Comparison of ENCODE assay signal across 8 cellular contexts in the genomic region with DNA sequence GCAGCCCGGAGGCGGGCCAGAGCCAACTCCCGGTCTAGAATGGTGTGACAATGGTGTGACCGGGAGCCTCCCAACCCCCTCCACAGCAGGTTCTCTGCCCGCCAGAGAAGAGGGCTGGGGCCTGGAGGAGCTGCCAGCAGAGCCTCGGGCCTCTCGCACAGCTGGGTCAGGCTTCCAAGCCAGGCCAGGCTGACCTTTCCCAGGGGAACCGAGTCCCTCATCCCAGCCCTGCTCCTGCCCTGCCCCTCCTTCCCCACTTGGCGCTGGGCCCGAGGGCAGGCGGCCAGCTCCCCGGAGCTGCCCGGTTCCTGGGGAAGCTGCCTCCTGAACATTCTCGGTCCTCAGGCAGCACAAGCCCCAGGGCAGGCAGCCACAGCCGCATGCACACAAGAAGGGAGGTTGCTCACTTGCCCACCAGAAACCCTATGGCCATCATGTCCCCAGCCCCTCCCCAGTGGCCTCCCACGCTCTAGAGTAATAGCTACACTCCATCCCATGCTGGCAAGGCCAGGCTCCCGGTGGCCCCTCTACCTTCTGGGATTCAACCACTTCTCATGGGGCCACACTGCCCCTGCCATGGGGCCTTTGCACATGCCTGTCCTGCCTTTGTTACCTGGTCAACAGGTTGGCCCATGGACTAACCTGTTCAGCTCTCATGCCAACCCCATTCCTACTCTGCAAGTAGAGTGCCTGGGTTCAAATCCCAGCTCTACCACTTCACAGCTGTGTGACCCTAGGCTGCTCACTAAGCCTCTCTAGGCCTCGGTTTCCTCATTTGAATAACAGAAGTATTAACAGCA.
A peak's percentile ranks its signal among the peaks of the same experiment; 100 is the strongest.
DNase-seq lines count a peak whose midpoint lies in the region; ATAC-seq, FAIRE-seq and TF ChIP-seq lines count a peak whose summit lies in the region.

No MANE protein-coding gene starts in this region.

- FAIRE-seq in GM12891 (lab: Jason Lieb, UNC), result peak; percentile 9

- peak overlapping the region; percentile 57 to 99 (median 94) for H3K27ac ChIP-seq in heart left ventricle

- H3K9me3 ChIP-seq in heart left ventricle (no peaks in the 10 kb centered on the region), HAP-1 (no peaks in the 10 kb centered on the region)

- H3K9me3 Mint-ChIP-seq in WTC11, result no peaks in the 10 kb centered on the region

- CTCF ChIA-PET in WTC11 (lab: Charles Lee), result interaction anchor here (1.0 to 1.4 kb wide), 3 partner anchors 8 to 45 kb away, joined by 3 read pairs; no protein-coding TSS in a partner anchor

- H3K4me3 Mint-ChIP-seq in WTC11, result no peak overlapping the region

- H3K27ac Mint-ChIP-seq in WTC11, result peak overlapping the region; percentile 57; the same call in 1 of the 2 replicates

- H3K27me3 ChIP-seq in heart left ventricle (no peaks in the 10 kb centered on the region), HAP-1 (ENCODE audit: low read depth) (no peaks in the 10 kb centered on the region)

- in situ Hi-C loops in HAP-1 (cut with MboI; ENCODE audit: low sequenced_read_pairs), result no loop called here

- H3K36me3 Mint-ChIP-seq in WTC11, result peaks cover 17% of the 10 kb centered on the region

- H3K4me3 ChIP-seq in heart left ventricle (no peak overlapping the region), retinal pigment epithelial cell (ENCODE audit: low read length) (no peak overlapping the region), HAP-1 (no peak overlapping the region)

- 7 to 14% (median 9%) methylated on average over 12 to 18 of the region's 18 CpGs for WGBS in heart left ventricle, 4 donors

- H3K36me3 ChIP-seq in heart left ventricle (peaks cover 0 to 48% (median 22%) of the 10 kb centered on the region in 9 donors), HAP-1 (replicated peaks) (peaks cover 29% of the 10 kb centered on the region)

- no peaks in the 10 kb centered on the region for H3K27me3 Mint-ChIP-seq in WTC11 (ENCODE audit: low read depth)

- POLR2A ChIA-PET in WTC11 (lab: Charles Lee), result no interaction called here

- intact Hi-C loops in heart left ventricle (cut with DNase I), result loop anchor here in 1 of 10 donors (1.0 kb wide), 1 partner anchor 30 kb away; no protein-coding TSS in a partner anchor

- TF ChIP-seq POLR2A in GM12891 (IDR thresholded peaks at IDR 0.05; ENCODE audit: low read depth, low read length) (no peak), heart left ventricle (IDR thresholded peaks at IDR 0.05) (no peak)

- peaks cover 27% of the 10 kb centered on the region for H3K4me1 Mint-ChIP-seq in WTC11

- DNase-seq in GM12891 (ENCODE audit: insufficient read length, low spot score) (no peak), WTC11 (ENCODE audit: low spot score) (no peak), heart left ventricle (peak; percentile 90 to 97 (median 95)), retinal pigment epithelial cell (ENCODE audit: low read depth) (peak; percentile 89), HAP-1 (ENCODE audit: low spot score in 2 of 2) (no peak), inferior parietal cortex (ENCODE audit: extremely low spot score) (no peak), DMS53 treated with DMSO at 0.1 percent for 48 hours (lab: John Stamatoyannopoulos, UW; ENCODE audit: unreplicated experiment) (no peak)
- DNase-seq in activated effector memory CD4-positive, alpha-beta T cell treated with anti-CD3 and anti-CD28 coated beads, Interleukin-2, amount 50 U/mL, for 16 hours, result no peak

- ATAC-seq in WTC11 (peak; percentile 14), heart left ventricle (peak; percentile 72 to 79 (median 74))

- TF ChIP-seq CTCF in WTC11 (IDR thresholded peaks at IDR 0.05) (no peak), heart left ventricle (IDR thresholded peaks at IDR 0.05) (no peak), retinal pigment epithelial cell (conservative IDR thresholded peaks at IDR 0.05; ENCODE audit: low read depth, low read length) (no peak)

- peaks cover 18 to 98% (median 87%) of the 10 kb centered on the region in 12 donors for H3K4me1 ChIP-seq in heart left ventricle
- no peaks in the 10 kb centered on the region for H3K4me1 ChIP-seq in HAP-1

TF ChIP-seq in GM12891, 5 proteins besides CTCF, POLR2A, EP300 and RAD21:
- no peak for TF ChIP-seq SPI1 (IDR thresholded peaks at IDR 0.05; ENCODE audit: low read depth, low read length)
- no peak for TF ChIP-seq TAF1 (IDR thresholded peaks at IDR 0.05; ENCODE audit: low read depth, low read length)
- TF ChIP-seq POLR2AphosphoS5 (IDR thresholded peaks at IDR 0.05; ENCODE audit: low read depth, low read length), result no peak
- TF ChIP-seq PAX5 (IDR thresholded peaks at IDR 0.05; ENCODE audit: insufficient read depth, low read length, severe bottlenecking), result no peak
- TF ChIP-seq POU2F2 (IDR thresholded peaks at IDR 0.05; ENCODE audit: low read depth, low read length), result no peak

TF ChIP-seq in WTC11, 78 proteins besides CTCF, POLR2A, EP300 and RAD21:
- TF ChIP-seq, protein P1, sequence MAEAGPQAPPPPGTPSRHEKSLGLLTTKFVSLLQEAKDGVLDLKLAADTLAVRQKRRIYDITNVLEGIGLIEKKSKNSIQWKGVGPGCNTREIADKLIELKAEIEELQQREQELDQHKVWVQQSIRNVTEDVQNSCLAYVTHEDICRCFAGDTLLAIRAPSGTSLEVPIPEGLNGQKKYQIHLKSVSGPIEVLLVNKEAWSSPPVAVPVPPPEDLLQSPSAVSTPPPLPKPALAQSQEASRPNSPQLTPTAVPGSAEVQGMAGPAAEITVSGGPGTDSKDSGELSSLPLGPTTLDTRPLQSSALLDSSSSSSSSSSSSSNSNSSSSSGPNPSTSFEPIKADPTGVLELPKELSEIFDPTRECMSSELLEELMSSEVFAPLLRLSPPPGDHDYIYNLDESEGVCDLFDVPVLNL (CRISPR knock-in tag; IDR thresholded peaks at IDR 0.05; ENCODE audit: borderline replicate concordance, low read depth), result no peak
- TF ChIP-seq JUN (CRISPR knock-in tag; IDR thresholded peaks at IDR 0.05) (no peak), ZNF423 (CRISPR knock-in tag; IDR thresholded peaks at IDR 0.05) (no peak), SMAD3 (CRISPR knock-in tag; IDR thresholded peaks at IDR 0.05; ENCODE audit: borderline replicate concordance) (no peak), GABPB1 (CRISPR knock-in tag; IDR thresholded peaks at IDR 0.05) (no peak), ATF1 (CRISPR knock-in tag; IDR thresholded peaks at IDR 0.05) (no peak), GRHL2 (CRISPR knock-in tag; IDR thresholded peaks at IDR 0.05; ENCODE audit: insufficient replicate concordance, severe bottlenecking) (no peak), GTF2I (CRISPR knock-in tag; conservative IDR thresholded peaks at IDR 0.05) (no peak), ELF4 (CRISPR knock-in tag; IDR thresholded peaks at IDR 0.05; ENCODE audit: low read depth) (no peak), CBFB (CRISPR knock-in tag; IDR thresholded peaks at IDR 0.05; ENCODE audit: low read depth) (no peak), CREM (CRISPR knock-in tag; IDR thresholded peaks at IDR 0.05) (no peak), TEAD4 (CRISPR knock-in tag; IDR thresholded peaks at IDR 0.05) (no peak), NR1H2 (CRISPR knock-in tag; IDR thresholded peaks at IDR 0.05) (no peak), ZNF671 (CRISPR knock-in tag; IDR thresholded peaks at IDR 0.05) (no peak)
- TF ChIP-seq, protein P2, sequence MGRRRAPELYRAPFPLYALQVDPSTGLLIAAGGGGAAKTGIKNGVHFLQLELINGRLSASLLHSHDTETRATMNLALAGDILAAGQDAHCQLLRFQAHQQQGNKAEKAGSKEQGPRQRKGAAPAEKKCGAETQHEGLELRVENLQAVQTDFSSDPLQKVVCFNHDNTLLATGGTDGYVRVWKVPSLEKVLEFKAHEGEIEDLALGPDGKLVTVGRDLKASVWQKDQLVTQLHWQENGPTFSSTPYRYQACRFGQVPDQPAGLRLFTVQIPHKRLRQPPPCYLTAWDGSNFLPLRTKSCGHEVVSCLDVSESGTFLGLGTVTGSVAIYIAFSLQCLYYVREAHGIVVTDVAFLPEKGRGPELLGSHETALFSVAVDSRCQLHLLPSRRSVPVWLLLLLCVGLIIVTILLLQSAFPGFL (CRISPR knock-in tag; IDR thresholded peaks at IDR 0.05; ENCODE audit: borderline replicate concordance), result no peak
- TF ChIP-seq, protein P3, sequence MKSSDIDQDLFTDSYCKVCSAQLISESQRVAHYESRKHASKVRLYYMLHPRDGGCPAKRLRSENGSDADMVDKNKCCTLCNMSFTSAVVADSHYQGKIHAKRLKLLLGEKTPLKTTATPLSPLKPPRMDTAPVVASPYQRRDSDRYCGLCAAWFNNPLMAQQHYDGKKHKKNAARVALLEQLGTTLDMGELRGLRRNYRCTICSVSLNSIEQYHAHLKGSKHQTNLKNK (CRISPR knock-in tag; IDR thresholded peaks at IDR 0.05), result no peak
- TF ChIP-seq, protein P4, sequence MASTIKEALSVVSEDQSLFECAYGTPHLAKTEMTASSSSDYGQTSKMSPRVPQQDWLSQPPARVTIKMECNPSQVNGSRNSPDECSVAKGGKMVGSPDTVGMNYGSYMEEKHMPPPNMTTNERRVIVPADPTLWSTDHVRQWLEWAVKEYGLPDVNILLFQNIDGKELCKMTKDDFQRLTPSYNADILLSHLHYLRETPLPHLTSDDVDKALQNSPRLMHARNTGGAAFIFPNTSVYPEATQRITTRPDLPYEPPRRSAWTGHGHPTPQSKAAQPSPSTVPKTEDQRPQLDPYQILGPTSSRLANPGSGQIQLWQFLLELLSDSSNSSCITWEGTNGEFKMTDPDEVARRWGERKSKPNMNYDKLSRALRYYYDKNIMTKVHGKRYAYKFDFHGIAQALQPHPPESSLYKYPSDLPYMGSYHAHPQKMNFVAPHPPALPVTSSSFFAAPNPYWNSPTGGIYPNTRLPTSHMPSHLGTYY (CRISPR knock-in tag; IDR thresholded peaks at IDR 0.05), result no peak
TF ChIP-seq in WTC11: peak in this region for 0.

Comparison
In these comparisons a context has a peak if more than half of its experiments do, and no peak if none do; other contexts are left out.
1. DNase-seq: peak in heart left ventricle (5 of 5) and retinal pigment epithelial cell (single experiment); none in GM12891 (single experiment), WTC11 (single experiment), HAP-1 (0 of 2), activated effector memory CD4-positive, alpha-beta T cell treated with anti-CD3 and anti-CD28 coated beads, Interleukin-2, amount 50 U/mL, for 16 hours (single experiment), inferior parietal cortex (single experiment) and DMS53 treated with DMSO at 0.1 percent for 48 hours (single experiment).